Comparison of ENCODE assay signal across 7 cellular contexts in the genomic region with DNA sequence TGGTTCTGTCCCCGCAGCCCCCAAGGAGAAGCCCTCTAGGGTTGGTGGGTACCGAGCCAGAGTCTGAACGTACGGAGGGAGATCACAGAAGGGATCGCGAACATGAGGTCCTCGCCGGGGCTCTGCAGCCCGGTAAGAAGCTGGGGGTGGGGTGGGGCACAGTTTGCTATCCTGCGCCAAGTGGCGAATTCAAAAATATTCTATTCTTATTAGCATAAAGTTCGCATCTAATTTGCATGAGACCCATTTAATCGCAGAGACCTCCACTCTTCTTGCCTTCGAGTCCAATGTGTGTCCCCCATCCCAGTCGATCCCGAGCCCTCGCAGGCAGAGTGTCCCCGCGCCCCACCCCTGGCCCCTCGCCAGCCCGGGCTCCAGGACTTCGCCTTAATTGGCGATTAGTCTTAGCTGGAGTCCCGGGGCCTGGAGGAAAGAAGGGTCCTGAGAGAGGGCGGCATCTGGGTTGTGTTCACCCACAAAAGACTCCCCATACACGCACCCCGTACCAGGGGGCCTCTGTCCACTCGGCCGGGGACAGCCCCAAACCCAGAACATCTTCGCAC. TPM values are rescaled to one million over a fixed set of nuclear protein-coding genes. Genes with fewer than 3 reads are reported as not detected.
DNase-seq lines count a peak whose midpoint lies in the region; ATAC-seq, FAIRE-seq and TF ChIP-seq lines count a peak whose summit lies in the region.

No MANE protein-coding gene starts in this region.

- H3K79me2 ChIP-seq in Karpas-422 (ENCODE audit: low read length) = no peaks in the 10 kb centered on the region

- intact Hi-C loops in kidney (cut with DNase I) = no loop called here

- H3K9ac ChIP-seq in HUES48 (ENCODE audit: low read depth, low read length) (no peak overlapping the region), kidney (ENCODE audit: low read length in 2 of 2) (peak overlapping the region in 1 of 2 donors; percentile 58), subcutaneous abdominal adipose tissue (ENCODE audit: low read length in 5 of 5) (peak overlapping the region in 1 of 5 donors; percentile 44), Karpas-422 (ENCODE audit: low read length) (no peak overlapping the region)

- H3K9me2 ChIP-seq in Karpas-422 (replicated peaks; ENCODE audit: insufficient read depth, low read length) = no peaks in the 10 kb centered on the region

- H3K36me3 ChIP-seq in HUES48 (ENCODE audit: control insufficient read depth, insufficient read depth, low read length) (peaks cover 22% of the 10 kb centered on the region), kidney (ENCODE audit: control insufficient read depth in 1 of 2, insufficient read depth in 2 of 2, low read length in 2 of 2) (no peaks in the 10 kb centered on the region), subcutaneous abdominal adipose tissue (ENCODE audit: control insufficient read depth in 5 of 5, insufficient read depth in 5 of 5, low read length in 5 of 5) (peaks cover 0 to 10% (median 5%) of the 10 kb centered on the region in 5 donors), Karpas-422 (ENCODE audit: insufficient read depth, low read length) (no peaks in the 10 kb centered on the region)

- no peak for FAIRE-seq in kidney (lab: Jason Lieb, UNC)

- DNase-seq in astrocyte of the hippocampus (ENCODE audit: low read depth, low spot score) (peak; percentile 30), kidney (peak; percentile 89), Karpas-422 (no peak), ecto neural progenitor cell (ENCODE audit: low spot score) (no peak)

- H3K27me3 ChIP-seq in HUES48 (ENCODE audit: control insufficient read depth, insufficient read depth, low read length) = peaks cover 48% of the 10 kb centered on the region
- H3K27me3 ChIP-seq in subcutaneous abdominal adipose tissue (ENCODE audit: control insufficient read depth in 5 of 5, insufficient read depth in 4 of 5, low read length in 5 of 5) = peaks cover 18 to 81% (median 63%) of the 10 kb centered on the region in 5 donors
- no peaks in the 10 kb centered on the region for H3K27me3 ChIP-seq in Karpas-422 (ENCODE audit: low read length)

- H3K4me2 ChIP-seq in Karpas-422 (ENCODE audit: low read depth, low read length, poor library complexity, severe bottlenecking) = no peak overlapping the region

- ATAC-seq in GM19324 (IDR thresholded peaks at IDR 0.05; ENCODE audit: low FRiP score, unreplicated experiment) = no peak

- no peaks in the 10 kb centered on the region for H4K20me1 ChIP-seq in Karpas-422 (ENCODE audit: insufficient read depth, low read depth, low read length)

- peak overlapping the region; percentile 78 for H3K4me3 ChIP-seq in HUES48 (ENCODE audit: low read depth, low read length)
- H3K4me3 ChIP-seq in kidney (ENCODE audit: low read length in 2 of 2) = peak overlapping the region; percentile 34 to 54
- H3K4me3 ChIP-seq in subcutaneous abdominal adipose tissue (ENCODE audit: low read depth in 1 of 5, low read length in 5 of 5) = peak overlapping the region; percentile 53 to 63 (median 54)
- no peak overlapping the region for H3K4me3 ChIP-seq in Karpas-422 (ENCODE audit: low read length)

- H2AFZ ChIP-seq in Karpas-422 (ENCODE audit: low read length) = no peak overlapping the region

- no peak for TF ChIP-seq CTCF in kidney (IDR thresholded peaks at IDR 0.05; ENCODE audit: borderline replicate concordance, extremely low read depth, insufficient read depth)

- H3K4me1 ChIP-seq in HUES48 (ENCODE audit: control insufficient read depth, insufficient read depth, low read length) (peaks cover 17% of the 10 kb centered on the region), kidney (ENCODE audit: control insufficient read depth in 1 of 2, insufficient read depth in 1 of 2, low read depth in 1 of 2, low read length in 2 of 2) (peaks cover 0 to 2% of the 10 kb centered on the region in 2 donors), subcutaneous abdominal adipose tissue (ENCODE audit: control insufficient read depth in 5 of 5, insufficient read depth in 5 of 5, low read length in 5 of 5) (peaks cover 0 to 25% (median 24%) of the 10 kb centered on the region in 5 donors), Karpas-422 (ENCODE audit: low read length) (peaks cover 31% of the 10 kb centered on the region)

- H3K9me3 ChIP-seq in HUES48 (ENCODE audit: control insufficient read depth, insufficient read depth, low read length) = no peaks in the 10 kb centered on the region
- H3K9me3 ChIP-seq in kidney (ENCODE audit: control insufficient read depth in 1 of 2, low read length in 2 of 2) = no peaks in the 10 kb centered on the region
- no peaks in the 10 kb centered on the region for H3K9me3 ChIP-seq in subcutaneous abdominal adipose tissue (ENCODE audit: control insufficient read depth in 5 of 5, low read length in 5 of 5)
- H3K9me3 ChIP-seq in Karpas-422 (ENCODE audit: low read length) = no peaks in the 10 kb centered on the region

- H3K27ac ChIP-seq in HUES48 (ENCODE audit: low read depth, low read length) = no peak overlapping the region
- H3K27ac ChIP-seq in kidney (ENCODE audit: low read depth in 2 of 2, low read length in 2 of 2) = peak overlapping the region; percentile 63 to 84
- peak overlapping the region; percentile 30 for H3K27ac ChIP-seq in subcutaneous abdominal adipose tissue (ENCODE audit: low read depth, low read length)
- no peak overlapping the region for H3K27ac ChIP-seq in Karpas-422 (ENCODE audit: low read length)

RNA-seq across cellular contexts. Expression of gene ARHGEF25, which starts 0.6 kb away (rescaled TPM):
- total RNA-seq in kidney = 15.0 TPM
- 10.9 TPM for polyA plus RNA-seq in kidney (ENCODE audit: insufficient read depth, low read depth, low replicate concordance)
- 0.87 TPM in 1 of 2 replicates, not detected in the other for total RNA-seq in Karpas-422 (2014; rRNA removed; shearing (Covaris generic); ENCODE audit: low replicate concordance)

RNA-seq across cellular contexts. Expression of gene DTX3, which starts 6.0 kb away (rescaled TPM):
- 34.5 TPM for total RNA-seq in kidney
- 41.2 TPM for polyA plus RNA-seq in kidney (ENCODE audit: insufficient read depth, low read depth, low replicate concordance)
- 16.8 and 22.9 TPM in 2 replicates for total RNA-seq in Karpas-422 (2014; rRNA removed; shearing (Covaris generic); ENCODE audit: low replicate concordance)

RNA-seq across cellular contexts. Expression of gene PIP4K2C, which starts 19.6 kb away (rescaled TPM):
- total RNA-seq in kidney = 52.4 TPM
- 43.2 TPM for polyA plus RNA-seq in kidney (ENCODE audit: insufficient read depth, low read depth, low replicate concordance)
- total RNA-seq in Karpas-422 (2014; rRNA removed; shearing (Covaris generic); ENCODE audit: low replicate concordance) = 9.3 and 23.9 TPM in 2 replicates

RNA-seq across cellular contexts. Expression of gene B4GALNT1, which starts 22.4 kb away (rescaled TPM):
- total RNA-seq in kidney = 2.0 TPM
- polyA plus RNA-seq in kidney (ENCODE audit: insufficient read depth, low read depth, low replicate concordance) = 1.6 TPM
- 0.58 and 0.63 TPM in 2 replicates for total RNA-seq in Karpas-422 (2014; rRNA removed; shearing (Covaris generic); ENCODE audit: low replicate concordance)

Comparison
In these comparisons a context has a peak if more than half of its experiments do, and no peak if none do; other contexts are left out.
1. H3K27ac ChIP-seq: peak in kidney (2 of 2) and subcutaneous abdominal adipose tissue (single experiment); none in HUES48 (single experiment) and Karpas-422 (single experiment).
2. DNase-seq: peak in astrocyte of the hippocampus (single experiment) and kidney (single experiment); none in Karpas-422 (single experiment) and ecto neural progenitor cell (single experiment).